19 cellular contexts compared by ENCODE assay signal in genomic region chr5:73668017-73668416, GRCh38. TPM values are rescaled to one million over a fixed set of nuclear protein-coding genes. Genes with fewer than 3 reads are reported as not detected.
DNase-seq lines count a peak whose midpoint lies in the region; ATAC-seq and TF ChIP-seq lines count a peak whose summit lies in the region.
"Had no signal": no experiment of that assay in that cellular context is flagged by ENCODE, and none has a peak within 500 bp of the region (broad histone marks: within the 10 kb centered on the region; RNA-seq: fewer than 3 reads in every experiment).

No MANE protein-coding gene starts in this region.

- H3K27ac ChIP-seq in esophagus muscularis mucosa (replicated peaks in 1 of 4), result no peak overlapping the region
- H3K27ac ChIP-seq: psoas muscle, upper lobe of left lung had no signal

- no peak for DNase-seq in stimulated activated naive CD8-positive, alpha-beta T cell treated with anti-CD3 and anti-CD28 coated beads, Interleukin-15, Interleukin-2, amounts not matched to agents 100 U/mL and 50 U/mL, for 24 hours
- DNase-seq in stimulated activated naive CD8-positive, alpha-beta T cell treated with anti-CD3 and anti-CD28 coated beads, Interleukin-15, amount 100 ng/mL, for 72 hours, result no peak
- no peak for DNase-seq in stimulated activated CD4-positive, alpha-beta T cell treated with anti-CD3 and anti-CD28 coated beads, Interleukin-4, amount 100 ng/mL, for 1 hour
- DNase-seq in esophagus muscularis mucosa (ENCODE audit: extremely low spot score) (no peak), NCI-H2029 (lab: John Stamatoyannopoulos, UW) (no peak), CD14-positive monocyte (ENCODE audit: low spot score) (no peak)
- DNase-seq: 8988T; activated naive CD4-positive, alpha-beta T cell treated with anti-CD3 and anti-CD28 coated beads, Interleukin-2, amount 10 ng/mL, durations not matched to agents 7 days and 5 days; BE2C; HCEC 1CT; mesendoderm; NCI-H345; psoas muscle; upper lobe of left lung had no signal

- intact Hi-C loops in esophagus muscularis mucosa (cut with DNase I), result no loop called here
- intact Hi-C loops in CD14-positive monocyte (cut with micrococcal nuclease), result no loop called here

- no peaks in the 10 kb centered on the region for H3K9me3 ChIP-seq in esophagus muscularis mucosa
- H3K9me3 ChIP-seq: BE2C, psoas muscle, upper lobe of left lung had no signal

- H3K36me3 ChIP-seq in esophagus muscularis mucosa, result no peaks in the 10 kb centered on the region
- H3K36me3 ChIP-seq: upper lobe of left lung had no signal

- no peaks in the 10 kb centered on the region for H3K27me3 ChIP-seq in esophagus muscularis mucosa
- H3K27me3 ChIP-seq: BE2C, upper lobe of left lung had no signal

- ATAC-seq in stimulated activated naive CD8-positive, alpha-beta T cell treated with anti-CD3 and anti-CD28 coated beads, Interleukin-15, Interleukin-2, amounts not matched to agents 100 U/mL and 50 U/mL, for 24 hours, result peak; percentile 36
- ATAC-seq in stimulated activated naive CD8-positive, alpha-beta T cell treated with anti-CD3 and anti-CD28 coated beads, Interleukin-15, amount 100 ng/mL, for 72 hours, result no peak
- ATAC-seq in HG02798 (IDR thresholded peaks at IDR 0.05; ENCODE audit: poor library complexity, unreplicated experiment) (peak; percentile 66), HG03432 (IDR thresholded peaks at IDR 0.05; ENCODE audit: unreplicated experiment) (peak; percentile 59)
- ATAC-seq: psoas muscle had no signal

- no peak overlapping the region for H3K4me3 Mint-ChIP-seq in stimulated activated naive CD8-positive, alpha-beta T cell treated with anti-CD3 and anti-CD28 coated beads, Interleukin-15, amount 100 ng/mL, for 72 hours
- no peak overlapping the region for H3K4me3 Mint-ChIP-seq in CD14-positive monocyte
- H3K4me3 Mint-ChIP-seq: activated naive CD4-positive, alpha-beta T cell treated with anti-CD3 and anti-CD28 coated beads, Interleukin-2, amount 10 ng/mL, durations not matched to agents 7 days and 5 days; stimulated activated effector memory CD8-positive, alpha-beta T cell treated with anti-CD3 and anti-CD28 coated beads, Interleukin-12 subunit alpha, Interleukin-12 subunit beta, amount 100 ng/mL, for 72 hours had no signal

- H3K27ac Mint-ChIP-seq in stimulated activated naive CD8-positive, alpha-beta T cell treated with anti-CD3 and anti-CD28 coated beads, Interleukin-15, amount 100 ng/mL, for 72 hours, result no peak overlapping the region
- no peak overlapping the region for H3K27ac Mint-ChIP-seq in CD14-positive monocyte
- H3K27ac Mint-ChIP-seq: activated naive CD4-positive, alpha-beta T cell treated with anti-CD3 and anti-CD28 coated beads, Interleukin-2, amount 10 ng/mL, durations not matched to agents 7 days and 5 days; stimulated activated effector memory CD8-positive, alpha-beta T cell treated with anti-CD3 and anti-CD28 coated beads, Interleukin-12 subunit alpha, Interleukin-12 subunit beta, amount 100 ng/mL, for 72 hours had no signal

- no peak for TF ChIP-seq EP300 in esophagus muscularis mucosa (IDR thresholded peaks at IDR 0.05)

- H3K4me1 Mint-ChIP-seq in stimulated activated naive CD8-positive, alpha-beta T cell treated with anti-CD3 and anti-CD28 coated beads, Interleukin-15, amount 100 ng/mL, for 72 hours, result peaks cover 8% of the 10 kb centered on the region
- peaks cover 7% of the 10 kb centered on the region for H3K4me1 Mint-ChIP-seq in CD14-positive monocyte
- H3K4me1 Mint-ChIP-seq: activated naive CD4-positive, alpha-beta T cell treated with anti-CD3 and anti-CD28 coated beads, Interleukin-2, amount 10 ng/mL, durations not matched to agents 7 days and 5 days had no signal

- no peaks in the 10 kb centered on the region for H3K36me3 Mint-ChIP-seq in CD14-positive monocyte
- H3K36me3 Mint-ChIP-seq: activated naive CD4-positive, alpha-beta T cell treated with anti-CD3 and anti-CD28 coated beads, Interleukin-2, amount 10 ng/mL, durations not matched to agents 7 days and 5 days; stimulated activated effector memory CD8-positive, alpha-beta T cell treated with anti-CD3 and anti-CD28 coated beads, Interleukin-12 subunit alpha, Interleukin-12 subunit beta, amount 100 ng/mL, for 72 hours had no signal

- H3K4me3 ChIP-seq in esophagus muscularis mucosa, result no peak overlapping the region
- H3K4me3 ChIP-seq: psoas muscle, upper lobe of left lung had no signal

- TF ChIP-seq CTCF in esophagus muscularis mucosa (IDR thresholded peaks at IDR 0.05), result no peak
- no peak for TF ChIP-seq CTCF in CD14-positive monocyte (IDR thresholded peaks at IDR 0.05)

- peaks cover 0 to 9% (median 6%) of the 10 kb centered on the region in 4 donors for H3K4me1 ChIP-seq in esophagus muscularis mucosa
- H3K4me1 ChIP-seq: psoas muscle had no signal

- no peaks in the 10 kb centered on the region for H3K9me3 Mint-ChIP-seq in stimulated activated naive CD8-positive, alpha-beta T cell treated with anti-CD3 and anti-CD28 coated beads, Interleukin-15, amount 100 ng/mL, for 72 hours
- H3K9me3 Mint-ChIP-seq in CD14-positive monocyte, result no peaks in the 10 kb centered on the region
- H3K9me3 Mint-ChIP-seq: activated naive CD4-positive, alpha-beta T cell treated with anti-CD3 and anti-CD28 coated beads, Interleukin-2, amount 10 ng/mL, durations not matched to agents 7 days and 5 days; stimulated activated effector memory CD8-positive, alpha-beta T cell treated with anti-CD3 and anti-CD28 coated beads, Interleukin-12 subunit alpha, Interleukin-12 subunit beta, amount 100 ng/mL, for 72 hours had no signal

- no peak for TF ChIP-seq POLR2A in esophagus muscularis mucosa (IDR thresholded peaks at IDR 0.05; ENCODE audit: low read depth)

- 66% methylated on average over 4 of the region's 4 CpGs for WGBS in esophagus muscularis mucosa

- peaks cover 39% of the 10 kb centered on the region for H3K27me3 Mint-ChIP-seq in stimulated activated naive CD8-positive, alpha-beta T cell treated with anti-CD3 and anti-CD28 coated beads, Interleukin-15, amount 100 ng/mL, for 72 hours
- no peaks in the 10 kb centered on the region for H3K27me3 Mint-ChIP-seq in CD14-positive monocyte (ENCODE audit: low read depth in 3 of 3)

RNA-seq across cellular contexts. Expression of gene ARHGEF28, which starts 42.0 kb away (rescaled TPM):
- 10 to 100 TPM; 12.7 to 31.2 (median 19.2) TPM for total RNA-seq in esophagus muscularis mucosa
- not detected for polyA plus RNA-seq in CD14-positive monocyte
- total RNA-seq: T-helper 1 cell treated with Interleukin-12 subunit alpha and Interleukin-12 subunit beta and Interleukin-4 antibody, amounts not matched to agents 30 ng/mL and 1 ng/mL, for 36 hours had no signal
- polyA plus RNA-seq: neural cell had no signal
